In genomic region chr4:1204828-1205591, GRCh38 we compare ENCODE assay signal across 10 cellular contexts. TPM values are rescaled to one million over a fixed set of nuclear protein-coding genes. Genes with fewer than 3 reads are reported as not detected.
DNase-seq lines count a peak whose midpoint lies in the region; ATAC-seq and TF ChIP-seq lines count a peak whose summit lies in the region.
"Had no signal": no experiment of that assay in that cellular context is flagged by ENCODE, and none has a peak within 500 bp of the region (broad histone marks: within the 10 kb centered on the region; RNA-seq: fewer than 3 reads in every experiment).

No MANE protein-coding gene starts in this region.

- H3K36me3 ChIP-seq in right atrium auricular region (no peaks in the 10 kb centered on the region), psoas muscle (ENCODE audit: insufficient read depth in 1 of 2, low read depth in 1 of 2) (no peaks in the 10 kb centered on the region)

- H3K9me3 Mint-ChIP-seq in T-cell = no peaks in the 10 kb centered on the region

- intact Hi-C loops in psoas muscle (cut with DNase I) = no loop called here

- H3K36me3 Mint-ChIP-seq in T-cell = no peaks in the 10 kb centered on the region

- no peaks in the 10 kb centered on the region for H3K27me3 Mint-ChIP-seq in T-cell

- H3K27ac ChIP-seq in right atrium auricular region (no peak overlapping the region), psoas muscle (no peak overlapping the region)

- CTCF ChIA-PET in T-cell (lab: Charles Lee) = no interaction called here

- peak overlapping the region in 1 of 3 donors; percentile 4 for H3K4me3 Mint-ChIP-seq in T-cell

- H3K9me3 ChIP-seq in right atrium auricular region (no peaks in the 10 kb centered on the region), psoas muscle (no peaks in the 10 kb centered on the region)

- H3K4me1 ChIP-seq in right atrium auricular region = peaks cover 0 to 39% of the 10 kb centered on the region in 2 donors
- H3K4me1 ChIP-seq in psoas muscle = peaks cover 33% of the 10 kb centered on the region

- 65 to 80% (median 67%) methylated on average over 25 of the region's 25 CpGs for WGBS in psoas muscle, 3 donors

- H3K27ac Mint-ChIP-seq in T-cell = peak overlapping the region; percentile 44 to 55

- ATAC-seq in T-cell (replicated peaks in 1 of 4) = no peak
- ATAC-seq in psoas muscle = no peak
- ATAC-seq in GM21526 (IDR thresholded peaks at IDR 0.05; ENCODE audit: low FRiP score, unreplicated experiment) = no peak
- no peak for ATAC-seq in GM21381 (IDR thresholded peaks at IDR 0.05; ENCODE audit: unreplicated experiment)
- no peak for ATAC-seq in HG02588 (IDR thresholded peaks at IDR 0.05; ENCODE audit: unreplicated experiment)

- H3K27me3 ChIP-seq in right atrium auricular region (no peaks in the 10 kb centered on the region), psoas muscle (ENCODE audit: insufficient read depth in 3 of 3, low read length in 2 of 3) (no peaks in the 10 kb centered on the region)

- DNase-seq in D341Med (ENCODE audit: low spot score) (peak; percentile 36), T-cell (peak in 2 of 34 experiments; percentile 0 to 19), right atrium auricular region (ENCODE audit: low spot score) (peak; percentile 58), psoas muscle (peak; percentile 22 to 56), kidney glomerular epithelial cell (lab: John Stamatoyannopoulos, UW) (no peak)
- DNase-seq: cerebellar nuclear complex, NCI-H1436 had no signal

- TF ChIP-seq CTCF in right atrium auricular region (IDR thresholded peaks at IDR 0.05) (no peak), psoas muscle (IDR thresholded peaks at IDR 0.05) (no peak)

- H3K4me3 ChIP-seq in right atrium auricular region (no peak overlapping the region), psoas muscle (no peak overlapping the region)

- POLR2A ChIA-PET in T-cell (lab: Charles Lee) = no interaction called here

- peaks cover 27 to 50% (median 44%) of the 10 kb centered on the region in 3 donors for H3K4me1 Mint-ChIP-seq in T-cell

RNA-seq across cellular contexts. Expression of gene SPON2, which starts 32.6 kb away (rescaled TPM):
- 10 to 100 TPM; 13.6 to 39.8 (median 18.9) TPM for total RNA-seq in T-cell
- 10 to 100 TPM; 13.0 to 20.8 TPM for total RNA-seq in right atrium auricular region
- 10 to 100 TPM in 1 of 4 donors, 1 to 10 TPM in 3; 6.8 to 18.5 (median 8.0) TPM for total RNA-seq in psoas muscle
- polyA plus RNA-seq in psoas muscle = 1 to 10 TPM; 4.1 to 6.4 (median 6.2) TPM

RNA-seq across cellular contexts. Expression of gene CTBP1, which starts 43.9 kb away (rescaled TPM):
- 100 to 1,000 TPM; 185 to 232 (median 207) TPM for total RNA-seq in T-cell
- total RNA-seq in right atrium auricular region = 100 to 1,000 TPM; 104 to 140 TPM
- total RNA-seq in psoas muscle = 100 to 1,000 TPM; 122 to 165 (median 142) TPM
- polyA plus RNA-seq in psoas muscle = 100 to 1,000 TPM; 109 to 156 (median 116) TPM
